Comparison of ENCODE assay signal across 1 cellular context in the genomic region with DNA sequence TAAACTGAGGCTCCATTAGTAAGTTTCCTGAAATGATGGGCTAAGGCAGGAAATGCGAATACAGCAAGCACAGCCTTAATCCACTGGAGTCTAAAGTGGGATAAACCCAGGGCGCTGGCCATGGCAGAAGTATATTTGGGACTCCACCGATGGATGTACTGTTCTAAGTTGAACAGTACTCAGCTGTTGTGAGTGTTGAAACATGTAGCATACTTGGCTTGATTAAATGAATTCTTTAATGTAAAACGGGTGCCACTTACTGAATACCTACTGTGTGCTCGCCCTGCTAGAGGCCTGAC.
TF ChIP-seq lines count a peak whose summit lies in the region.

No MANE protein-coding gene starts in this region.

TF ChIP-seq in HepG2, 621 proteins besides CTCF, POLR2A, EP300 and RAD21 (continued from another document):
- TF ChIP-seq, protein P1, sequence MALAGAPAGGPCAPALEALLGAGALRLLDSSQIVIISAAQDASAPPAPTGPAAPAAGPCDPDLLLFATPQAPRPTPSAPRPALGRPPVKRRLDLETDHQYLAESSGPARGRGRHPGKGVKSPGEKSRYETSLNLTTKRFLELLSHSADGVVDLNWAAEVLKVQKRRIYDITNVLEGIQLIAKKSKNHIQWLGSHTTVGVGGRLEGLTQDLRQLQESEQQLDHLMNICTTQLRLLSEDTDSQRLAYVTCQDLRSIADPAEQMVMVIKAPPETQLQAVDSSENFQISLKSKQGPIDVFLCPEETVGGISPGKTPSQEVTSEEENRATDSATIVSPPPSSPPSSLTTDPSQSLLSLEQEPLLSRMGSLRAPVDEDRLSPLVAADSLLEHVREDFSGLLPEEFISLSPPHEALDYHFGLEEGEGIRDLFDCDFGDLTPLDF (CRISPR knock-in tag; IDR thresholded peaks at IDR 0.05) = no peak
- TF ChIP-seq SMAD9 (CRISPR knock-in tag; IDR thresholded peaks at IDR 0.05) (no peak), TOE1 (CRISPR knock-in tag; IDR thresholded peaks at IDR 0.05) (no peak), ZBTB42 (CRISPR knock-in tag; IDR thresholded peaks at IDR 0.05) (no peak), SRY (CRISPR knock-in tag; IDR thresholded peaks at IDR 0.05) (no peak), ZMAT3 (CRISPR knock-in tag; conservative IDR thresholded peaks at IDR 0.05) (no peak), ARNTL (CRISPR knock-in tag; IDR thresholded peaks at IDR 0.05) (no peak), ZNF296 (CRISPR knock-in tag; conservative IDR thresholded peaks at IDR 0.05) (no peak), KDM2A (CRISPR knock-in tag; IDR thresholded peaks at IDR 0.05; ENCODE audit: borderline replicate concordance, low read depth) (no peak), ZNF788 (CRISPR knock-in tag; IDR thresholded peaks at IDR 0.05; ENCODE audit: borderline replicate concordance) (no peak), ZFP37 (CRISPR knock-in tag; IDR thresholded peaks at IDR 0.05; ENCODE audit: borderline replicate concordance) (no peak), ZNF780A (CRISPR knock-in tag; IDR thresholded peaks at IDR 0.05) (no peak), IKZF1 (IDR thresholded peaks at IDR 0.05) (no peak), PAX8 (CRISPR knock-in tag; IDR thresholded peaks at IDR 0.05; ENCODE audit: borderline replicate concordance) (no peak)
- TF ChIP-seq, protein P2, sequence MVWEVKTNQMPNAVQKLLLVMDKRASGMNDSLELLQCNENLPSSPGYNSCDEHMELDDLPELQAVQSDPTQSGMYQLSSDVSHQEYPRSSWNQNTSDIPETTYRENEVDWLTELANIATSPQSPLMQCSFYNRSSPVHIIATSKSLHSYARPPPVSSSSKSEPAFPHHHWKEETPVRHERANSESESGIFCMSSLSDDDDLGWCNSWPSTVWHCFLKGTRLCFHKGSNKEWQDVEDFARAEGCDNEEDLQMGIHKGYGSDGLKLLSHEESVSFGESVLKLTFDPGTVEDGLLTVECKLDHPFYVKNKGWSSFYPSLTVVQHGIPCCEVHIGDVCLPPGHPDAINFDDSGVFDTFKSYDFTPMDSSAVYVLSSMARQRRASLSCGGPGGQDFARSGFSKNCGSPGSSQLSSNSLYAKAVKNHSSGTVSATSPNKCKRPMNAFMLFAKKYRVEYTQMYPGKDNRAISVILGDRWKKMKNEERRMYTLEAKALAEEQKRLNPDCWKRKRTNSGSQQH (CRISPR knock-in tag; IDR thresholded peaks at IDR 0.05; ENCODE audit: low read depth) = no peak
- TF ChIP-seq, protein P3, sequence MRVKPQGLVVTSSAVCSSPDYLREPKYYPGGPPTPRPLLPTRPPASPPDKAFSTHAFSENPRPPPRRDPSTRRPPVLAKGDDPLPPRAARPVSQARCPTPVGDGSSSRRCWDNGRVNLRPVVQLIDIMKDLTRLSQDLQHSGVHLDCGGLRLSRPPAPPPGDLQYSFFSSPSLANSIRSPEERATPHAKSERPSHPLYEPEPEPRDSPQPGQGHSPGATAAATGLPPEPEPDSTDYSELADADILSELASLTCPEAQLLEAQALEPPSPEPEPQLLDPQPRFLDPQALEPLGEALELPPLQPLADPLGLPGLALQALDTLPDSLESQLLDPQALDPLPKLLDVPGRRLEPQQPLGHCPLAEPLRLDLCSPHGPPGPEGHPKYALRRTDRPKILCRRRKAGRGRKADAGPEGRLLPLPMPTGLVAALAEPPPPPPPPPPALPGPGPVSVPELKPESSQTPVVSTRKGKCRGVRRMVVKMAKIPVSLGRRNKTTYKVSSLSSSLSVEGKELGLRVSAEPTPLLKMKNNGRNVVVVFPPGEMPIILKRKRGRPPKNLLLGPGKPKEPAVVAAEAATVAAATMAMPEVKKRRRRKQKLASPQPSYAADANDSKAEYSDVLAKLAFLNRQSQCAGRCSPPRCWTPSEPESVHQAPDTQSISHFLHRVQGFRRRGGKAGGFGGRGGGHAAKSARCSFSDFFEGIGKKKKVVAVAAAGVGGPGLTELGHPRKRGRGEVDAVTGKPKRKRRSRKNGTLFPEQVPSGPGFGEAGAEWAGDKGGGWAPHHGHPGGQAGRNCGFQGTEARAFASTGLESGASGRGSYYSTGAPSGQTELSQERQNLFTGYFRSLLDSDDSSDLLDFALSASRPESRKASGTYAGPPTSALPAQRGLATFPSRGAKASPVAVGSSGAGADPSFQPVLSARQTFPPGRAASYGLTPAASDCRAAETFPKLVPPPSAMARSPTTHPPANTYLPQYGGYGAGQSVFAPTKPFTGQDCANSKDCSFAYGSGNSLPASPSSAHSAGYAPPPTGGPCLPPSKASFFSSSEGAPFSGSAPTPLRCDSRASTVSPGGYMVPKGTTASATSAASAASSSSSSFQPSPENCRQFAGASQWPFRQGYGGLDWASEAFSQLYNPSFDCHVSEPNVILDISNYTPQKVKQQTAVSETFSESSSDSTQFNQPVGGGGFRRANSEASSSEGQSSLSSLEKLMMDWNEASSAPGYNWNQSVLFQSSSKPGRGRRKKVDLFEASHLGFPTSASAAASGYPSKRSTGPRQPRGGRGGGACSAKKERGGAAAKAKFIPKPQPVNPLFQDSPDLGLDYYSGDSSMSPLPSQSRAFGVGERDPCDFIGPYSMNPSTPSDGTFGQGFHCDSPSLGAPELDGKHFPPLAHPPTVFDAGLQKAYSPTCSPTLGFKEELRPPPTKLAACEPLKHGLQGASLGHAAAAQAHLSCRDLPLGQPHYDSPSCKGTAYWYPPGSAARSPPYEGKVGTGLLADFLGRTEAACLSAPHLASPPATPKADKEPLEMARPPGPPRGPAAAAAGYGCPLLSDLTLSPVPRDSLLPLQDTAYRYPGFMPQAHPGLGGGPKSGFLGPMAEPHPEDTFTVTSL (CRISPR knock-in tag; IDR thresholded peaks at IDR 0.05; ENCODE audit: borderline replicate concordance) = no peak
